In genomic region chr14:63632932-63633514, GRCh38 we compare ENCODE assay signal across 8 cellular contexts. TPM values are rescaled to one million over a fixed set of nuclear protein-coding genes. Genes with fewer than 3 reads are reported as not detected.
DNase-seq lines count a peak whose midpoint lies in the region; ATAC-seq and TF ChIP-seq lines count a peak whose summit lies in the region.

No MANE protein-coding gene starts in this region.

- H3K4me3 ChIP-seq in OCI-LY3 (ENCODE audit: low read length) (no peak overlapping the region), stomach (no peak overlapping the region), neuronal stem cell (ENCODE audit: low read length in 2 of 2) (no peak overlapping the region)

- TF ChIP-seq CTCF in OCI-LY3 (IDR thresholded peaks at IDR 0.05; ENCODE audit: low read depth, low read length) (peak; percentile 73), stomach (IDR thresholded peaks at IDR 0.05) (peak in 5 of 7 experiments; percentile 26 to 46 (median 33))

- H3K36me3 ChIP-seq in OCI-LY3 (replicated peaks; ENCODE audit: low read depth, low read length) (peaks cover 9% of the 10 kb centered on the region), stomach (peaks cover 0 to 11% (median 5%) of the 10 kb centered on the region in 4 donors), neuronal stem cell (replicated peaks in 1 of 2; ENCODE audit: control insufficient read depth in 2 of 2, insufficient read depth in 2 of 2, low read length in 2 of 2) (peaks cover 0 to 27% of the 10 kb centered on the region in 2 donors)

- peaks cover 91% of the 10 kb centered on the region for H3K79me2 ChIP-seq in OCI-LY3 (ENCODE audit: low read length)

- H4K20me1 ChIP-seq in OCI-LY3 (ENCODE audit: insufficient read depth, low read length): peaks cover 14% of the 10 kb centered on the region

- no peak overlapping the region for H3K18ac ChIP-seq in neuronal stem cell (ENCODE audit: low read length)

- H2AFZ ChIP-seq in OCI-LY3 (ENCODE audit: low read depth, low read length): no peak overlapping the region
- H2AFZ ChIP-seq in neuronal stem cell (ENCODE audit: low read length): no peak overlapping the region

- no peak overlapping the region for H2BK5ac ChIP-seq in neuronal stem cell (ENCODE audit: low read length)

- TF ChIP-seq POLR2A in stomach (IDR thresholded peaks at IDR 0.05): no peak

- H2BK120ac ChIP-seq in neuronal stem cell (ENCODE audit: low read depth, low read length): no peak overlapping the region

- no peak overlapping the region for H4K91ac ChIP-seq in neuronal stem cell (ENCODE audit: low read depth, low read length, poor library complexity)

- no peak overlapping the region for H3K4me2 ChIP-seq in OCI-LY3 (ENCODE audit: low read length)
- H3K4me2 ChIP-seq in neuronal stem cell (ENCODE audit: insufficient read depth, low read length, poor library complexity, severe bottlenecking): no peak overlapping the region

- H3K27ac ChIP-seq in OCI-LY3 (ENCODE audit: low read length) (no peak overlapping the region), stomach (no peak overlapping the region), neuronal stem cell (replicated peaks; ENCODE audit: low read length) (no peak overlapping the region)

- no peak overlapping the region for H3K14ac ChIP-seq in neuronal stem cell (ENCODE audit: low read length)

- no peak overlapping the region for H3K23ac ChIP-seq in neuronal stem cell (ENCODE audit: low read depth, low read length, poor library complexity)

- H3K27me3 ChIP-seq in OCI-LY3 (ENCODE audit: low read depth, low read length) (no peaks in the 10 kb centered on the region), stomach (no peaks in the 10 kb centered on the region), neuronal stem cell (ENCODE audit: control insufficient read depth in 3 of 3, insufficient read depth in 3 of 3, low read depth in 1 of 3, low read length in 3 of 3) (no peaks in the 10 kb centered on the region)

- H3K9me3 ChIP-seq in OCI-LY3 (ENCODE audit: insufficient read depth, low read length) (no peaks in the 10 kb centered on the region), stomach (peaks cover 0 to 15% (median 8%) of the 10 kb centered on the region in 4 donors), neuronal stem cell (replicated peaks in 1 of 2; ENCODE audit: control insufficient read depth in 2 of 2, insufficient read depth in 1 of 2, low read depth in 1 of 2, low read length in 2 of 2) (peaks cover 0 to 8% of the 10 kb centered on the region in 2 donors)

- H4K8ac ChIP-seq in neuronal stem cell (ENCODE audit: low read depth, low read length): no peak overlapping the region

- TF ChIP-seq EP300 in stomach (IDR thresholded peaks at IDR 0.05): no peak

- intact Hi-C loops in stomach (cut with DNase I; ENCODE audit: low total_unique reads): no loop called here

- peak; percentile 61 for ATAC-seq in GM19452 (IDR thresholded peaks at IDR 0.05; ENCODE audit: unreplicated experiment)
- no peak for ATAC-seq in HG03432 (IDR thresholded peaks at IDR 0.05; ENCODE audit: unreplicated experiment)

- no peak overlapping the region for H2BK12ac ChIP-seq in neuronal stem cell (ENCODE audit: low read length)

- no peaks in the 10 kb centered on the region for H3K79me1 ChIP-seq in neuronal stem cell (ENCODE audit: low read depth, low read length)

- no peak overlapping the region for H2AK5ac ChIP-seq in neuronal stem cell (ENCODE audit: low read depth, low read length)

- DNase-seq in D341Med (ENCODE audit: low spot score) (peak; percentile 43), fibroblast of gingiva (ENCODE audit: low read depth) (peak; percentile 4), stomach (no peak), mucosa of gallbladder (ENCODE audit: low spot score) (no peak), neuronal stem cell (ENCODE audit: low spot score) (no peak)

- no peak overlapping the region for H3K4ac ChIP-seq in neuronal stem cell (ENCODE audit: low read length)

- H3K9ac ChIP-seq in OCI-LY3 (ENCODE audit: low read length) (no peak overlapping the region), neuronal stem cell (ENCODE audit: low read depth, low read length, poor library complexity) (no peak overlapping the region)

- H2BK15ac ChIP-seq in neuronal stem cell (ENCODE audit: low read length): no peak overlapping the region

- H3K4me1 ChIP-seq in OCI-LY3 (ENCODE audit: low read length) (peaks cover 7% of the 10 kb centered on the region), stomach (peaks cover 0 to 16% (median 8%) of the 10 kb centered on the region in 4 donors), neuronal stem cell (ENCODE audit: control insufficient read depth in 2 of 2, insufficient read depth in 1 of 2, low read depth in 1 of 2, low read length in 2 of 2) (no peaks in the 10 kb centered on the region)

RNA-seq across cellular contexts. Expression of gene WDR89, which starts 8.6 kb away (rescaled TPM):
- total RNA-seq in stomach: 10 to 100 TPM in 1 of 5 donors, 1 to 10 TPM in 2, under 1 TPM in 2; 0.29 to 15.4 (median 2.3) TPM
- polyA plus RNA-seq in stomach: 1 to 10 TPM; 4.1 to 5.5 (median 4.2) TPM
- 13.9 TPM for total RNA-seq in mucosa of gallbladder
- polyA plus RNA-seq in neuronal stem cell (2013, experiment 1 of 2): 16.9 TPM
- 16.9 TPM for polyA plus RNA-seq in neuronal stem cell (2013, experiment 2 of 2)

Comparison
In these comparisons a context has a peak if more than half of its experiments do, and no peak if none do; other contexts are left out.
1. DNase-seq: peak in D341Med (single experiment) and fibroblast of gingiva (single experiment); none in stomach (single experiment), mucosa of gallbladder (single experiment) and neuronal stem cell (single experiment).